In genomic region chr1:15696956-15697521, GRCh38 we compare ENCODE assay signal across 9 cellular contexts. TPM values are rescaled to one million over a fixed set of nuclear protein-coding genes. Genes with fewer than 3 reads are reported as not detected.
DNase-seq lines count a peak whose midpoint lies in the region; ATAC-seq, FAIRE-seq and TF ChIP-seq lines count a peak whose summit lies in the region.
"Had no signal": no experiment of that assay in that cellular context is flagged by ENCODE, and none has a peak within 500 bp of the region (broad histone marks: within the 10 kb centered on the region; RNA-seq: fewer than 3 reads in every experiment).

No MANE protein-coding gene starts in this region.

- H3K27ac Mint-ChIP-seq in activated CD4-positive, alpha-beta T cell treated with anti-CD3 and anti-CD28 coated beads, Interleukin-2, amount 10 ng/mL, durations not matched to agents 7 days and 5 days = peak overlapping the region; percentile 97

- peak overlapping the region; percentile 63 to 77 (median 71); a peak in 21 of 22 replicates for H3K9ac ChIP-seq in BLaER1 treated with 17β-estradiol and CSF1 and Interleukin-3, amounts not matched to agents 10 nM and 100 nM

- H4K20me1 ChIP-seq in BLaER1 treated with 17β-estradiol and CSF1 and Interleukin-3, amounts not matched to agents 10 nM and 100 nM = peaks cover 67 to 100% (median 95%) of the 10 kb centered on the region in 11 experiments

- H3K27ac ChIP-seq in BLaER1 treated with 17β-estradiol and CSF1 and Interleukin-3, amounts not matched to agents 10 nM and 100 nM = peak overlapping the region; percentile 38 to 80 (median 73); a peak in 21 of 22 replicates

- POLR2A ChIA-PET in activated CD4-positive, alpha-beta T cell treated with anti-CD3 and anti-CD28 coated beads, Interleukin-2, amount 10 ng/mL, durations not matched to agents 7 days and 5 days (lab: Charles Lee) = interaction anchor here (0.8 to 2.0 kb wide), 2 partner anchors 12 to 18 kb away, joined by 5 to 9 read pairs; partner anchors contain the start of gene PLEKHM2

- peak overlapping the region; percentile 43 to 64 (median 52) for H3K4me3 ChIP-seq in BLaER1 treated with 17β-estradiol and CSF1 and Interleukin-3, amounts not matched to agents 10 nM and 100 nM

- peaks cover 20% of the 10 kb centered on the region for H3K36me3 Mint-ChIP-seq in activated CD4-positive, alpha-beta T cell treated with anti-CD3 and anti-CD28 coated beads, Interleukin-2, amount 10 ng/mL, durations not matched to agents 7 days and 5 days (ENCODE audit: low read depth)

- no peaks in the 10 kb centered on the region for H3K27me3 ChIP-seq in BLaER1 treated with 17β-estradiol and CSF1 and Interleukin-3, amounts not matched to agents 10 nM and 100 nM

- peak; percentile 92 for ATAC-seq in GM19351 (IDR thresholded peaks at IDR 0.05; ENCODE audit: unreplicated experiment)
- peak; percentile 97 for ATAC-seq in HG03354 (IDR thresholded peaks at IDR 0.05; ENCODE audit: poor library complexity, severe bottlenecking, unreplicated experiment)
- ATAC-seq in left ventricle myocardium superior = peak; percentile 23
- peak; percentile 88 for ATAC-seq in stimulated activated naive CD8-positive, alpha-beta T cell treated with anti-CD3 and anti-CD28 coated beads, Interleukin-15, Interleukin-2, amounts not matched to agents 100 U/mL and 50 U/mL, for 24 hours

- peak overlapping the region; percentile 84 to 98 (median 93) for H3K4me2 ChIP-seq in BLaER1 treated with 17β-estradiol and CSF1 and Interleukin-3, amounts not matched to agents 10 nM and 100 nM

- H3K36me3 ChIP-seq in BLaER1 treated with 17β-estradiol and CSF1 and Interleukin-3, amounts not matched to agents 10 nM and 100 nM = peaks cover 0 to 35% (median 24%) of the 10 kb centered on the region in 11 experiments; a peak in 12 of 22 replicates

- peaks cover 35% of the 10 kb centered on the region for H3K4me1 Mint-ChIP-seq in activated CD4-positive, alpha-beta T cell treated with anti-CD3 and anti-CD28 coated beads, Interleukin-2, amount 10 ng/mL, durations not matched to agents 7 days and 5 days

- peak overlapping the region; percentile 72 for H3K4me3 Mint-ChIP-seq in activated CD4-positive, alpha-beta T cell treated with anti-CD3 and anti-CD28 coated beads, Interleukin-2, amount 10 ng/mL, durations not matched to agents 7 days and 5 days

- TF ChIP-seq POLR2A in H54 (IDR thresholded peaks at IDR 0.05; ENCODE audit: low read depth, low read length) = no peak

- no peaks in the 10 kb centered on the region for H3K9me3 Mint-ChIP-seq in activated CD4-positive, alpha-beta T cell treated with anti-CD3 and anti-CD28 coated beads, Interleukin-2, amount 10 ng/mL, durations not matched to agents 7 days and 5 days

- CTCF ChIA-PET in activated CD4-positive, alpha-beta T cell treated with anti-CD3 and anti-CD28 coated beads, Interleukin-2, amount 10 ng/mL, durations not matched to agents 7 days and 5 days (lab: Charles Lee) = interaction anchor here (0.6 to 2.0 kb wide), 7 partner anchors 12 to 611 kb away, joined by 3 to 7 read pairs (median 5); no protein-coding TSS in a partner anchor

- H3K27me3 Mint-ChIP-seq in activated CD4-positive, alpha-beta T cell treated with anti-CD3 and anti-CD28 coated beads, Interleukin-2, amount 10 ng/mL, durations not matched to agents 7 days and 5 days = no peaks in the 10 kb centered on the region

- DNase-seq in activated CD4-positive, alpha-beta T cell treated with anti-CD3 and anti-CD28 coated beads, Interleukin-2, amount 10 ng/mL, durations not matched to agents 7 days and 5 days = peak; percentile 67
- DNase-seq in left ventricle myocardium superior (no peak), H54 (ENCODE audit: insufficient read length, low spot score) (no peak), OCI-M2 (lab: John Stamatoyannopoulos, UW; ENCODE audit: unreplicated experiment) (no peak)
- peak; percentile 35 for DNase-seq in stimulated activated naive CD8-positive, alpha-beta T cell treated with anti-CD3 and anti-CD28 coated beads, Interleukin-15, Interleukin-2, amounts not matched to agents 100 U/mL and 50 U/mL, for 24 hours
- DNase-seq: DND-41 had no signal

- no peak for FAIRE-seq in H54 (lab: Jason Lieb, UNC)

- H3K4me1 ChIP-seq in BLaER1 treated with 17β-estradiol and CSF1 and Interleukin-3, amounts not matched to agents 10 nM and 100 nM = peaks cover 38 to 75% (median 46%) of the 10 kb centered on the region in 10 experiments

- H3K9me3 ChIP-seq in BLaER1 treated with 17β-estradiol and CSF1 and Interleukin-3, amounts not matched to agents 10 nM and 100 nM (replicated peaks in 1 of 11) = no peaks in the 10 kb centered on the region

- intact Hi-C loops in left ventricle myocardium superior (cut with micrococcal nuclease) = no loop called here

RNA-seq across cellular contexts. Expression of gene PLEKHM2, which starts 12.9 kb away (rescaled TPM):
- 10 to 100 TPM; 52.7 to 56.0 TPM for total RNA-seq in activated CD4-positive, alpha-beta T cell treated with anti-CD3 and anti-CD28 coated beads, Interleukin-2, amount 10 ng/mL, durations not matched to agents 7 days and 5 days
- 95.2 TPM for total RNA-seq in left ventricle myocardium superior

RNA-seq across cellular contexts. Expression of gene SLC25A34, which starts 39.0 kb away (rescaled TPM):
- 1 to 10 TPM; 1.8 to 2.2 TPM for total RNA-seq in activated CD4-positive, alpha-beta T cell treated with anti-CD3 and anti-CD28 coated beads, Interleukin-2, amount 10 ng/mL, durations not matched to agents 7 days and 5 days
- total RNA-seq in left ventricle myocardium superior = 52.8 TPM

RNA-seq across cellular contexts. Expression of gene TMEM82, which starts 45.3 kb away (rescaled TPM):
- not detected for total RNA-seq in activated CD4-positive, alpha-beta T cell treated with anti-CD3 and anti-CD28 coated beads, Interleukin-2, amount 10 ng/mL, durations not matched to agents 7 days and 5 days
- not detected for total RNA-seq in left ventricle myocardium superior

Comparison
In these comparisons a context has a peak if more than half of its experiments do, and no peak if none do; other contexts are left out.
1. ATAC-seq: peak in every context shown above with its lines; median percentile 97 in HG03354; 92 in GM19351; 88 in stimulated activated naive CD8-positive, alpha-beta T cell treated with anti-CD3 and anti-CD28 coated beads, Interleukin-15, Interleukin-2, amounts not matched to agents 100 U/mL and 50 U/mL, for 24 hours; 23 in left ventricle myocardium superior.
2. DNase-seq: peak in activated CD4-positive, alpha-beta T cell treated with anti-CD3 and anti-CD28 coated beads, Interleukin-2, amount 10 ng/mL, durations not matched to agents 7 days and 5 days (single experiment) and stimulated activated naive CD8-positive, alpha-beta T cell treated with anti-CD3 and anti-CD28 coated beads, Interleukin-15, Interleukin-2, amounts not matched to agents 100 U/mL and 50 U/mL, for 24 hours (single experiment); none in left ventricle myocardium superior (single experiment), H54 (single experiment) and OCI-M2 (single experiment).
3. RNA of gene SLC25A34, which starts 39.0 kb away (total RNA-seq): 52.8 TPM in left ventricle myocardium superior (single experiment); 1.8 to 2.2 TPM in activated CD4-positive, alpha-beta T cell treated with anti-CD3 and anti-CD28 coated beads, Interleukin-2, amount 10 ng/mL, durations not matched to agents 7 days and 5 days; every median in the first group is over 10 times any median in the second.